Comparison of ENCODE assay signal across 12 cellular contexts in the genomic region with DNA sequence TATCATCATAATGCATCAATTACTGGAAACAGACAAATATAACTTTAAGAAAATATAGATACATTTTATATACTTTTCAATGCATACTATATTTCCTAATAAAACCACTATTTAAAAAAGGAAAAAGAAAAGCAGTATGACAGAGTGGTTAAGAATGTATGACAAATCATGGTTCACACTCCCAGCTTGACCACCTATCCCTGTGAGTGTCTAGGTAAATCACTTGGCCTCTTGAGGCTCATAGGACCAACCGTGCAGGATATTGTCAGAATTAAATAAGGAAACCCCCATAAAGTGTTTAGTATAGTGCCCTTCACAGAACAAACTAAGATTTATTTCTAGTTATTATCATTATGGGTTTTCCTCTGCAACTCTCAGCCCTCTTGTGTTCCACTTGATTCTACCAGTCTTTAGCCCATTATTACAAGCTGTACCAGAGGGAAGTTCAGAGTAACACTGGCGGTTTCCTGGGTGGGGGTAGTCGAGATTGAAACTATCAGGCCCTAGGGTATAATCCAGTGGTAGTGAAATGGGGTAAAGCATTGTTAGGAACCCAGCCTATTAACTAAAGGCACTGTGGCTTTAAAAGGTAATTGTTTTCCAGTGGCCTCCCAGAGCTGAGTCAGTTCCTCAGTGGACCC. TPM values are rescaled to one million over a fixed set of nuclear protein-coding genes. Genes with fewer than 3 reads are reported as not detected.
DNase-seq lines count a peak whose midpoint lies in the region; ATAC-seq and TF ChIP-seq lines count a peak whose summit lies in the region.
"Had no signal": no experiment of that assay in that cellular context is flagged by ENCODE, and none has a peak within 500 bp of the region (broad histone marks: within the 10 kb centered on the region; RNA-seq: fewer than 3 reads in every experiment).

No MANE protein-coding gene starts in this region.

- intact Hi-C loops in Right ventricle myocardium superior (cut with DNase I), result no loop called here

- no peaks in the 10 kb centered on the region for H3K4me1 ChIP-seq in right atrium auricular region

- H3K9me3 ChIP-seq in right atrium auricular region, result no peaks in the 10 kb centered on the region

- no peak overlapping the region for H3K4me3 ChIP-seq in right atrium auricular region

- ATAC-seq in GM21786 (IDR thresholded peaks at IDR 0.05; ENCODE audit: unreplicated experiment), result peak; percentile 41
- ATAC-seq in HG02852 (IDR thresholded peaks at IDR 0.05; ENCODE audit: unreplicated experiment), result no peak
- ATAC-seq in Right ventricle myocardium superior (ENCODE audit: poor library complexity), result no peak
- ATAC-seq: esophagus mucosa had no signal

- H3K27ac ChIP-seq in right atrium auricular region, result no peak overlapping the region

- TF ChIP-seq CTCF in right atrium auricular region (IDR thresholded peaks at IDR 0.05), result no peak

- H3K27me3 ChIP-seq in right atrium auricular region, result no peaks in the 10 kb centered on the region

- no peaks in the 10 kb centered on the region for H3K36me3 ChIP-seq in right atrium auricular region

- peak; percentile 16 for DNase-seq in A172 (ENCODE audit: low spot score)
- peak; percentile 38 for DNase-seq in MV-4-11 (lab: John Stamatoyannopoulos, UW)
- DNase-seq in fibroblast of gingiva (ENCODE audit: low read depth), result peak; percentile 1
- DNase-seq in Right ventricle myocardium superior, result no peak
- no peak for DNase-seq in right atrium auricular region (ENCODE audit: low spot score)
- no peak for DNase-seq in foreskin melanocyte
- DNase-seq: activated CD8-positive, alpha-beta memory T cell treated with anti-CD3 and anti-CD28 coated beads for 24 hours; NCI-H524; occipital lobe had no signal

RNA-seq across cellular contexts. Expression of gene PAK3, which starts 55.5 kb away (rescaled TPM):
- total RNA-seq in A172 (2014; rRNA removed; shearing (Covaris generic)), result 0.07 TPM in 1 of 2 replicates, not detected in the other
- 0.35 TPM for total RNA-seq in Right ventricle myocardium superior
- under 1 TPM; 0.16 to 0.85 TPM for total RNA-seq in right atrium auricular region

Comparison
In these comparisons a context has a peak if more than half of its experiments do, and no peak if none do; other contexts are left out.
1. DNase-seq: peak in A172 (single experiment), MV-4-11 (single experiment) and fibroblast of gingiva (single experiment); none in Right ventricle myocardium superior (single experiment), right atrium auricular region (single experiment) and foreskin melanocyte (single experiment).